ENCODE assay signal across 8 cellular contexts in the genomic region with DNA sequence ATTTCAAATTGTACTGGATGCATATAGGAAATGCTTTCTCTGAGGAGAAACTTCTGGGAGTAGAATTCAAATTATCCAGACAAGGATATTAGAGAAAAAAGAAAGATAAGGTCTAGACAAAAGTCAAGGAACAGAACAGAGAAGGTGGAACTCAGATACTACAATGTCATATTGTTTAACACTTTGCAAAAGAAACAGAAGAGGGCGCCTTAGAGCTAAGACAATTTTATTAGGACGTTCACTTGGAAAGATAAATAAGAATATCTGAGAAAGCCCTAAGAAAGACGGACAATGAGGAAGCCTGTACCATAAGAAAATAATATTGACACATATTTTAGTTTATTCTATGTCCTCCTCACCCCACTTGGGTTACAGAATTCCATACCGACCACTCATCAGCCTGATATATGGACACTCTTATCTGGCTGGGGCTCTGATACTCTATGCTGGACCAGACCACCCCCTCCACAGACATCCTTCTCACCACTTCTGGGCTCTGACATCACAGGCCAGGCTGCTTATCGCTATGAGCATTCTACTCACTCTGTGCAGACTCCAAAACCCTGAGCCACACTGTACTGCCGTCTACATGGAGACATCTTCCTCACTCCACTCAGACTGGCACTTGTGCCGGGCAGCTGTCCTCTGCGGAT. TPM values are rescaled to one million over a fixed set of nuclear protein-coding genes. Genes with fewer than 3 reads are reported as not detected.
DNase-seq lines count a peak whose midpoint lies in the region; ATAC-seq, FAIRE-seq and TF ChIP-seq lines count a peak whose summit lies in the region.

No MANE protein-coding gene starts in this region.

- TF ChIP-seq POLR2A in A549 (IDR thresholded peaks at IDR 0.05; ENCODE audit: low read length) (no peak), GM12891 (IDR thresholded peaks at IDR 0.05; ENCODE audit: low read depth, low read length) (no peak)

- no peak overlapping the region for H3K4me3 ChIP-seq in A549

- no peak overlapping the region for H3K27ac ChIP-seq in A549

- H3K4me1 ChIP-seq in A549: no peaks in the 10 kb centered on the region

- TF ChIP-seq RAD21 in A549 (conservative IDR thresholded peaks at IDR 0.05 in 1 of 2, IDR thresholded peaks at IDR 0.05 in 1 of 2): peak; percentile 54 to 58

- ATAC-seq in A549 (peak; percentile 68 to 83; a peak in 4 of 6 replicates), GM19035 (IDR thresholded peaks at IDR 0.05; ENCODE audit: unreplicated experiment) (no peak), GM21717 (IDR thresholded peaks at IDR 0.05; ENCODE audit: unreplicated experiment) (no peak), HG02884 (IDR thresholded peaks at IDR 0.05; ENCODE audit: unreplicated experiment) (no peak)

- CTCF ChIA-PET in A549 (lab: Yijun Ruan, JAX): interaction anchor here (0.6 to 4.1 kb wide), 11 partner anchors 9 to 850 kb away, joined by 3 to 25 read pairs (median 3); a partner anchor contains a TSS

- 24% methylated on average over 8 of the region's 8 CpGs for WGBS in A549 (ENCODE audit: missing lambda C conversion rate)

- TF ChIP-seq CTCF in A549 (IDR thresholded peaks at IDR 0.05): peak; percentile 68

- FAIRE-seq in A549 (lab: Jason Lieb, UNC): no peak
- peak; percentile 55 for FAIRE-seq in GM12891 (lab: Jason Lieb, UNC)

- H3K4me2 ChIP-seq in A549: no peak overlapping the region

- DNase-seq in A549 (ENCODE audit: low read depth in 1 of 2, low spot score in 1 of 2) (peak in 1 of 2 experiments; percentile 46), GM12891 (ENCODE audit: insufficient read length, low spot score) (no peak), NOMO-1 treated with DMSO at 0.1 percent for 48 hours (lab: John Stamatoyannopoulos, UW; ENCODE audit: unreplicated experiment) (peak; percentile 34), dermis blood vessel endothelial cell (peak; percentile 66), myocyte (ENCODE audit: low read depth) (peak; percentile 65)

- POLR2A ChIA-PET in A549 (lab: Yijun Ruan, JAX): interaction anchor here (1.2 kb wide), 1 partner anchor 10 kb away, joined by 4 read pairs; a partner anchor contains a TSS

- H3K9me3 ChIP-seq in A549: no peaks in the 10 kb centered on the region

- no peak for TF ChIP-seq EP300 in A549 (IDR thresholded peaks at IDR 0.05)

TF ChIP-seq in A549, 52 proteins besides CTCF, POLR2A, EP300 and RAD21:
- TF ChIP-seq RFX5 (IDR thresholded peaks at IDR 0.05) (no peak), CBX2 (IDR thresholded peaks at IDR 0.05; ENCODE audit: borderline replicate concordance, low read depth) (no peak), PHF8 (IDR thresholded peaks at IDR 0.05; ENCODE audit: borderline replicate concordance, low read depth) (no peak), SMC3 (IDR thresholded peaks at IDR 0.05) (peak; percentile 59)

TF ChIP-seq in GM12891, 5 proteins besides CTCF, POLR2A, EP300 and RAD21:
- TF ChIP-seq SPI1 (IDR thresholded peaks at IDR 0.05; ENCODE audit: low read depth, low read length) (no peak), POU2F2 (IDR thresholded peaks at IDR 0.05; ENCODE audit: low read depth, low read length) (no peak), TAF1 (IDR thresholded peaks at IDR 0.05; ENCODE audit: low read depth, low read length) (no peak), PAX5 (IDR thresholded peaks at IDR 0.05; ENCODE audit: insufficient read depth, low read length, severe bottlenecking) (no peak), POLR2AphosphoS5 (IDR thresholded peaks at IDR 0.05; ENCODE audit: low read depth, low read length) (no peak)

RNA-seq across cellular contexts. Expression of a gene that starts 9.1 kb away (rescaled TPM):
- polyA plus RNA-seq in A549 (2011; rRNA removed) (70.4 and 83.0 TPM in 2 replicates), A549 (2017; fragmentation: RNase III; extraction: RNeasy Plus Mini Kit Qiagen cat#74134 plus additional on column Dnase treatment) (42.6 to 51.0 TPM (median 49.0 TPM) in 3 replicates)
- 14.9 and 21.0 TPM in 2 replicates for polyA plus RNA-seq in A549 (2012; cell fraction: cytosol; rRNA removed)
- polyA plus RNA-seq in A549 (2012; cell fraction: nucleus; rRNA removed): 6.3 and 8.9 TPM in 2 replicates
- 22.6 and 31.3 TPM in 2 replicates for polyA minus RNA-seq in A549 (2011; rRNA and poly(A)+ RNA removed)
- 32.2 TPM for polyA plus RNA-seq in GM12891 (2012; ENCODE audit: low read depth, missing spikeins)
- total RNA-seq in dermis blood vessel endothelial cell (65.0 and 82.0 TPM in 2 replicates), myocyte (116 and 134 TPM in 2 replicates)
- 47.0 TPM for polyA plus RNA-seq in myocyte (2012)

RNA-seq across cellular contexts. Expression of a gene that starts 42.6 kb away (rescaled TPM):
- polyA plus RNA-seq in A549 (2011; rRNA removed): 25.5 and 26.7 TPM in 2 replicates
- polyA plus RNA-seq in A549 (2012; cell fraction: cytosol; rRNA removed): 30.0 and 33.4 TPM in 2 replicates
- polyA plus RNA-seq in A549 (2012; cell fraction: nucleus; rRNA removed): 29.3 and 43.1 TPM in 2 replicates
- polyA plus RNA-seq in A549 (2017; fragmentation: RNase III; extraction: RNeasy Plus Mini Kit Qiagen cat#74134 plus additional on column Dnase treatment): 27.5 to 30.0 TPM (median 29.4 TPM) in 3 replicates
- polyA minus RNA-seq in A549 (2011; rRNA and poly(A)+ RNA removed): 43.1 and 43.3 TPM in 2 replicates
- 15.3 TPM for polyA plus RNA-seq in GM12891 (2012; ENCODE audit: low read depth, missing spikeins)
- 10.4 and 12.1 TPM in 2 replicates for total RNA-seq in dermis blood vessel endothelial cell
- total RNA-seq in myocyte: 11.7 and 12.1 TPM in 2 replicates
- polyA plus RNA-seq in myocyte (2012): 6.5 TPM

Comparison
In these comparisons a context has a peak if more than half of its experiments do, and no peak if none do; other contexts are left out.
1. ATAC-seq: peak in A549 (2 of 2); none in GM19035 (single experiment), GM21717 (single experiment) and HG02884 (single experiment).